2 cellular contexts compared by ENCODE assay signal in the genomic region with DNA sequence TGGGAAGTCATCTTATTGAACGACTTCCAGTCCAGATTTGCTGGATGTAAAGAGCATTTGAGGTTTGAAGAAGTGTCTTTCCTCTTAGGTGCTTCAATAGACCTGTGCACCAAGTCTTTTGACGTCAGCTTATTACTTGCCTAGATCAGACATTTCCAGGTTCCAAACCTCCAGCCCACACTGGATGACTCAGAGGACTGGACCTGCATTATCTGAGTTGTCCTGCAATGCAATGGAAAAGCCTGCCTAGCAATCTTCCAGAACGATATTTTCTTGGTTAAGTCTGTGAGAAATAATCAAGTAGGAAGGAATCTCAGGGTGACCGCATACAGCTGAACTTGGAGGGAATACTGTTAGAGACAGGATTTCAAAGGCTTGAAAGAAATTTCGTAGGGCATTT.
A peak's percentile ranks its signal among the peaks of the same experiment; 100 is the strongest.
TF ChIP-seq lines count a peak whose summit lies in the region.

No MANE protein-coding gene starts in this region.

TF ChIP-seq in GM23338, 12 proteins besides CTCF, POLR2A, EP300 and RAD21 (continues in another document):
- TF ChIP-seq, protein P1, sequence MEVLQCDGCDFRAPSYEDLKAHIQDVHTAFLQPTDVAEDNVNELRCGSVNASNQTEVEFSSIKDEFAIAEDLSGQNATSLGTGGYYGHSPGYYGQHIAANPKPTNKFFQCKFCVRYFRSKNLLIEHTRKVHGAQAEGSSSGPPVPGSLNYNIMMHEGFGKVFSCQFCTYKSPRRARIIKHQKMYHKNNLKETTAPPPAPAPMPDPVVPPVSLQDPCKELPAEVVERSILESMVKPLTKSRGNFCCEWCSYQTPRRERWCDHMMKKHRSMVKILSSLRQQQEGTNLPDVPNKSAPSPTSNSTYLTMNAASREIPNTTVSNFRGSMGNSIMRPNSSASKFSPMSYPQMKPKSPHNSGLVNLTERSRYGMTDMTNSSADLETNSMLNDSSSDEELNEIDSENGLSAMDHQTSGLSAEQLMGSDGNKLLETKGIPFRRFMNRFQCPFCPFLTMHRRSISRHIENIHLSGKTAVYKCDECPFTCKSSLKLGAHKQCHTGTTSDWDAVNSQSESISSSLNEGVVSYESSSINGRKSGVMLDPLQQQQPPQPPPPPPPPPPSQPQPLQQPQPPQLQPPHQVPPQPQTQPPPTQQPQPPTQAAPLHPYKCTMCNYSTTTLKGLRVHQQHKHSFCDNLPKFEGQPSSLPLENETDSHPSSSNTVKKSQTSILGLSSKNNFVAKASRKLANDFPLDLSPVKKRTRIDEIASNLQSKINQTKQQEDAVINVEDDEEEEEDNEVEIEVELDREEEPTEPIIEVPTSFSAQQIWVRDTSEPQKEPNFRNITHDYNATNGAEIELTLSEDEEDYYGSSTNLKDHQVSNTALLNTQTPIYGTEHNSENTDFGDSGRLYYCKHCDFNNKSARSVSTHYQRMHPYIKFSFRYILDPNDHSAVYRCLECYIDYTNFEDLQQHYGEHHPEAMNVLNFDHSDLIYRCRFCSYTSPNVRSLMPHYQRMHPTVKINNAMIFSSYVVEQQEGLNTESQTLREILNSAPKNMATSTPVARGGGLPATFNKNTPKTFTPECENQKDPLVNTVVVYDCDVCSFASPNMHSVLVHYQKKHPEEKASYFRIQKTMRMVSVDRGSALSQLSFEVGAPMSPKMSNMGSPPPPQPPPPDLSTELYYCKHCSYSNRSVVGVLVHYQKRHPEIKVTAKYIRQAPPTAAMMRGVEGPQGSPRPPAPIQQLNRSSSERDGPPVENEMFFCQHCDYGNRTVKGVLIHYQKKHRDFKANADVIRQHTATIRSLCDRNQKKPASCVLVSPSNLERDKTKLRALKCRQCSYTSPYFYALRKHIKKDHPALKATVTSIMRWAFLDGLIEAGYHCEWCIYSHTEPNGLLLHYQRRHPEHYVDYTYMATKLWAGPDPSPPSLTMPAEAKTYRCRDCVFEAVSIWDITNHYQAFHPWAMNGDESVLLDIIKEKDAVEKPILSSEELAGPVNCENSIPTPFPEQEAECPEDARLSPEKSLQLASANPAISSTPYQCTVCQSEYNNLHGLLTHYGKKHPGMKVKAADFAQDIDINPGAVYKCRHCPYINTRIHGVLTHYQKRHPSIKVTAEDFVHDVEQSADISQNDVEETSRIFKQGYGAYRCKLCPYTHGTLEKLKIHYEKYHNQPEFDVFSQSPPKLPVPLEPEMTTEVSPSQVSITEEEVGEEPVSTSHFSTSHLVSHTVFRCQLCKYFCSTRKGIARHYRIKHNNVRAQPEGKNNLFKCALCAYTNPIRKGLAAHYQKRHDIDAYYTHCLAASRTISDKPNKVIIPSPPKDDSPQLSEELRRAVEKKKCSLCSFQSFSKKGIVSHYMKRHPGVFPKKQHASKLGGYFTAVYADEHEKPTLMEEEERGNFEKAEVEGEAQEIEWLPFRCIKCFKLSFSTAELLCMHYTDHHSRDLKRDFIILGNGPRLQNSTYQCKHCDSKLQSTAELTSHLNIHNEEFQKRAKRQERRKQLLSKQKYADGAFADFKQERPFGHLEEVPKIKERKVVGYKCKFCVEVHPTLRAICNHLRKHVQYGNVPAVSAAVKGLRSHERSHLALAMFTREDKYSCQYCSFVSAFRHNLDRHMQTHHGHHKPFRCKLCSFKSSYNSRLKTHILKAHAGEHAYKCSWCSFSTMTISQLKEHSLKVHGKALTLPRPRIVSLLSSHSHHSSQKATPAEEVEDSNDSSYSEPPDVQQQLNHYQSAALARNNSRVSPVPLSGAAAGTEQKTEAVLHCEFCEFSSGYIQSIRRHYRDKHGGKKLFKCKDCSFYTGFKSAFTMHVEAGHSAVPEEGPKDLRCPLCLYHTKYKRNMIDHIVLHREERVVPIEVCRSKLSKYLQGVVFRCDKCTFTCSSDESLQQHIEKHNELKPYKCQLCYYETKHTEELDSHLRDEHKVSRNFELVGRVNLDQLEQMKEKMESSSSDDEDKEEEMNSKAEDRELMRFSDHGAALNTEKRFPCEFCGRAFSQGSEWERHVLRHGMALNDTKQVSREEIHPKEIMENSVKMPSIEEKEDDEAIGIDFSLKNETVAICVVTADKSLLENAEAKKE (CRISPR knock-in tag; IDR thresholded peaks at IDR 0.05), result no peak
- no peak for TF ChIP-seq ZNF114 (CRISPR knock-in tag; IDR thresholded peaks at IDR 0.05)
- no peak for TF ChIP-seq JUNB (IDR thresholded peaks at IDR 0.05; ENCODE audit: unreplicated experiment)
- TF ChIP-seq EZH2 (IDR thresholded peaks at IDR 0.05; ENCODE audit: low read depth, unreplicated experiment), result no peak
- no peak for TF ChIP-seq STAT1 (IDR thresholded peaks at IDR 0.05; ENCODE audit: unreplicated experiment)
- TF ChIP-seq CREB1 (CRISPR knock-in tag; IDR thresholded peaks at IDR 0.05; ENCODE audit: low read depth), result no peak
- TF ChIP-seq ZNF331 (CRISPR knock-in tag; IDR thresholded peaks at IDR 0.05; ENCODE audit: low read depth), result no peak
- no peak for TF ChIP-seq ETS1 (IDR thresholded peaks at IDR 0.05)
- TF ChIP-seq, protein P2, sequence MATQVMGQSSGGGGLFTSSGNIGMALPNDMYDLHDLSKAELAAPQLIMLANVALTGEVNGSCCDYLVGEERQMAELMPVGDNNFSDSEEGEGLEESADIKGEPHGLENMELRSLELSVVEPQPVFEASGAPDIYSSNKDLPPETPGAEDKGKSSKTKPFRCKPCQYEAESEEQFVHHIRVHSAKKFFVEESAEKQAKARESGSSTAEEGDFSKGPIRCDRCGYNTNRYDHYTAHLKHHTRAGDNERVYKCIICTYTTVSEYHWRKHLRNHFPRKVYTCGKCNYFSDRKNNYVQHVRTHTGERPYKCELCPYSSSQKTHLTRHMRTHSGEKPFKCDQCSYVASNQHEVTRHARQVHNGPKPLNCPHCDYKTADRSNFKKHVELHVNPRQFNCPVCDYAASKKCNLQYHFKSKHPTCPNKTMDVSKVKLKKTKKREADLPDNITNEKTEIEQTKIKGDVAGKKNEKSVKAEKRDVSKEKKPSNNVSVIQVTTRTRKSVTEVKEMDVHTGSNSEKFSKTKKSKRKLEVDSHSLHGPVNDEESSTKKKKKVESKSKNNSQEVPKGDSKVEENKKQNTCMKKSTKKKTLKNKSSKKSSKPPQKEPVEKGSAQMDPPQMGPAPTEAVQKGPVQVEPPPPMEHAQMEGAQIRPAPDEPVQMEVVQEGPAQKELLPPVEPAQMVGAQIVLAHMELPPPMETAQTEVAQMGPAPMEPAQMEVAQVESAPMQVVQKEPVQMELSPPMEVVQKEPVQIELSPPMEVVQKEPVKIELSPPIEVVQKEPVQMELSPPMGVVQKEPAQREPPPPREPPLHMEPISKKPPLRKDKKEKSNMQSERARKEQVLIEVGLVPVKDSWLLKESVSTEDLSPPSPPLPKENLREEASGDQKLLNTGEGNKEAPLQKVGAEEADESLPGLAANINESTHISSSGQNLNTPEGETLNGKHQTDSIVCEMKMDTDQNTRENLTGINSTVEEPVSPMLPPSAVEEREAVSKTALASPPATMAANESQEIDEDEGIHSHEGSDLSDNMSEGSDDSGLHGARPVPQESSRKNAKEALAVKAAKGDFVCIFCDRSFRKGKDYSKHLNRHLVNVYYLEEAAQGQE (IDR thresholded peaks at IDR 0.05; ENCODE audit: unreplicated experiment), result no peak
- no peak for TF ChIP-seq NANOG (IDR thresholded peaks at IDR 0.05; ENCODE audit: borderline replicate concordance)

TF ChIP-seq in SK-N-SH, 30 proteins besides CTCF, POLR2A, EP300 and RAD21 (continued from another document):
- TF ChIP-seq, protein P3, sequence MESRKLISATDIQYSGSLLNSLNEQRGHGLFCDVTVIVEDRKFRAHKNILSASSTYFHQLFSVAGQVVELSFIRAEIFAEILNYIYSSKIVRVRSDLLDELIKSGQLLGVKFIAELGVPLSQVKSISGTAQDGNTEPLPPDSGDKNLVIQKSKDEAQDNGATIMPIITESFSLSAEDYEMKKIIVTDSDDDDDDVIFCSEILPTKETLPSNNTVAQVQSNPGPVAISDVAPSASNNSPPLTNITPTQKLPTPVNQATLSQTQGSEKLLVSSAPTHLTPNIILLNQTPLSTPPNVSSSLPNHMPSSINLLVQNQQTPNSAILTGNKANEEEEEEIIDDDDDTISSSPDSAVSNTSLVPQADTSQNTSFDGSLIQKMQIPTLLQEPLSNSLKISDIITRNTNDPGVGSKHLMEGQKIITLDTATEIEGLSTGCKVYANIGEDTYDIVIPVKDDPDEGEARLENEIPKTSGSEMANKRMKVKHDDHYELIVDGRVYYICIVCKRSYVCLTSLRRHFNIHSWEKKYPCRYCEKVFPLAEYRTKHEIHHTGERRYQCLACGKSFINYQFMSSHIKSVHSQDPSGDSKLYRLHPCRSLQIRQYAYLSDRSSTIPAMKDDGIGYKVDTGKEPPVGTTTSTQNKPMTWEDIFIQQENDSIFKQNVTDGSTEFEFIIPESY (IDR thresholded peaks at IDR 0.05; ENCODE audit: borderline replicate concordance, low read depth), result no peak
- TF ChIP-seq FOSL2 (IDR thresholded peaks at IDR 0.05; ENCODE audit: borderline replicate concordance, low read depth) (peak; percentile 74; the same call in 1 of the 2 replicates), JUND (IDR thresholded peaks at IDR 0.05) (peak; percentile 42; the same call in 1 of the 2 replicates), RXRA (IDR thresholded peaks at IDR 0.05; ENCODE audit: borderline replicate concordance, low read depth) (no peak), FOXJ3 (CRISPR knock-in tag; IDR thresholded peaks at IDR 0.05) (no peak), TCF12 (IDR thresholded peaks at IDR 0.05) (peak; percentile 27; the same call in 1 of the 2 replicates), FOXM1 (IDR thresholded peaks at IDR 0.05; ENCODE audit: low read depth) (no peak), CHD2 (IDR thresholded peaks at IDR 0.05; ENCODE audit: low read length, partially characterized antibody) (no peak), TAF1 (IDR thresholded peaks at IDR 0.05; ENCODE audit: borderline replicate concordance, low read depth, low read length) (no peak), EZH2phosphoT487 (IDR thresholded peaks at IDR 0.05; ENCODE audit: borderline replicate concordance, low read depth) (no peak), RFX5 (IDR thresholded peaks at IDR 0.05; ENCODE audit: low read length) (no peak)
- TF ChIP-seq, protein P4, sequence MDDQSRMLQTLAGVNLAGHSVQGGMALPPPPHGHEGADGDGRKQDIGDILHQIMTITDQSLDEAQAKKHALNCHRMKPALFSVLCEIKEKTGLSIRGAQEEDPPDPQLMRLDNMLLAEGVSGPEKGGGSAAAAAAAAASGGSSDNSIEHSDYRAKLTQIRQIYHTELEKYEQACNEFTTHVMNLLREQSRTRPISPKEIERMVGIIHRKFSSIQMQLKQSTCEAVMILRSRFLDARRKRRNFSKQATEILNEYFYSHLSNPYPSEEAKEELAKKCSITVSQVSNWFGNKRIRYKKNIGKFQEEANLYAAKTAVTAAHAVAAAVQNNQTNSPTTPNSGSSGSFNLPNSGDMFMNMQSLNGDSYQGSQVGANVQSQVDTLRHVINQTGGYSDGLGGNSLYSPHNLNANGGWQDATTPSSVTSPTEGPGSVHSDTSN (IDR thresholded peaks at IDR 0.05), result no peak
- TF ChIP-seq, protein P2 (IDR thresholded peaks at IDR 0.05; ENCODE audit: low read depth, low read length), result no peak
- TF ChIP-seq, protein P5, sequence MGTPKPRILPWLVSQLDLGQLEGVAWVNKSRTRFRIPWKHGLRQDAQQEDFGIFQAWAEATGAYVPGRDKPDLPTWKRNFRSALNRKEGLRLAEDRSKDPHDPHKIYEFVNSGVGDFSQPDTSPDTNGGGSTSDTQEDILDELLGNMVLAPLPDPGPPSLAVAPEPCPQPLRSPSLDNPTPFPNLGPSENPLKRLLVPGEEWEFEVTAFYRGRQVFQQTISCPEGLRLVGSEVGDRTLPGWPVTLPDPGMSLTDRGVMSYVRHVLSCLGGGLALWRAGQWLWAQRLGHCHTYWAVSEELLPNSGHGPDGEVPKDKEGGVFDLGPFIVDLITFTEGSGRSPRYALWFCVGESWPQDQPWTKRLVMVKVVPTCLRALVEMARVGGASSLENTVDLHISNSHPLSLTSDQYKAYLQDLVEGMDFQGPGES (IDR thresholded peaks at IDR 0.05; ENCODE audit: low read depth, low read length), result no peak
- TF ChIP-seq, protein P6, sequence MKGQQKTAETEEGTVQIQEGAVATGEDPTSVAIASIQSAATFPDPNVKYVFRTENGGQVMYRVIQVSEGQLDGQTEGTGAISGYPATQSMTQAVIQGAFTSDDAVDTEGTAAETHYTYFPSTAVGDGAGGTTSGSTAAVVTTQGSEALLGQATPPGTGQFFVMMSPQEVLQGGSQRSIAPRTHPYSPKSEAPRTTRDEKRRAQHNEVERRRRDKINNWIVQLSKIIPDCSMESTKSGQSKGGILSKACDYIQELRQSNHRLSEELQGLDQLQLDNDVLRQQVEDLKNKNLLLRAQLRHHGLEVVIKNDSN (IDR thresholded peaks at IDR 0.05; ENCODE audit: borderline replicate concordance, low read depth), result no peak
